Comparison of ENCODE assay signal across 8 cellular contexts in the genomic region with DNA sequence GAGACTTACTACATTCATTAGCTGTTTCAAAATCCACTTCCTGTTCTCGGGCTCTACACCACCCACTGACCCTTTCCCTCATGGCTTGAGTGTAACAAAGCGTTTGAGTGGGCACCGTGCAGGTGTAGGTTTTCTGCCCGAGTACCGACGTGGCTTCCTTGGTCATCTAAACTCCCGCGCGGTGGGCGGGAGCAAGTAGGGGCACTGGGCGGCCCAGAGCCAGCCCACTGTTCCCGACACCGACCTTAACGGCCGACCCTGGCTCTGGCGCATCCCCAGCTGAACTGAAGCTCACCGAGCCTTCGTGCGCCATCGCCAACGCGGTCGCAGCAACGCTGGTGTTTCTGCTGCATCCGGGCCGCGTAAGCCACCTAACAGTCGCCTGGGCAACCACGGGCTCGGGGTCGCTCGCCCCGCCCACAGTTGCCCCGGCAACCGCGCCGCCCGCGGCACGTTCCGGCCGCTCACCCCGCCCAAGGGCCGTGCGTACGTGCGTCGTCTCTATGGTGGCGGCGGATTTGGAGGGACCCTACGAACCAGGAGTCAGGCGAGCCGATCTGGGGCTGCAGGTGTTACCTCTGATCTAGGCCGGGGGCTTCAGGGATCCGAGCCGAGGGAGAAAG. TPM values are rescaled to one million over a fixed set of nuclear protein-coding genes. Genes with fewer than 3 reads are reported as not detected.
DNase-seq lines count a peak whose midpoint lies in the region; ATAC-seq and TF ChIP-seq lines count a peak whose summit lies in the region.

A gene (minus strand): TSS at position 372 of the 623 bp plus-strand sequence. CDS start 59 bp downstream, at position 313.
A gene with protein sequence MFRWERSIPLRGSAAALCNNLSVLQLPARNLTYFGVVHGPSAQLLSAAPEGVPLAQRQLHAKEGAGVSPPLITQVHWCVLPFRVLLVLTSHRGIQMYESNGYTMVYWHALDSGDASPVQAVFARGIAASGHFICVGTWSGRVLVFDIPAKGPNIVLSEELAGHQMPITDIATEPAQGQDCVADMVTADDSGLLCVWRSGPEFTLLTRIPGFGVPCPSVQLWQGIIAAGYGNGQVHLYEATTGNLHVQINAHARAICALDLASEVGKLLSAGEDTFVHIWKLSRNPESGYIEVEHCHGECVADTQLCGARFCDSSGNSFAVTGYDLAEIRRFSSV (plus strand): TSS at position 483 of the 623 bp plus-strand sequence. CDS start 424 bp downstream, outside the sequence.

- peaks cover 0 to 16% (median 0%) of the 10 kb centered on the region in 3 donors for H3K36me3 ChIP-seq in esophagus squamous epithelium
- peaks cover 0 to 19% (median 0%) of the 10 kb centered on the region in 3 experiments for H3K36me3 ChIP-seq in naive thymus-derived CD4-positive, alpha-beta T cell (ENCODE audit: control insufficient read depth in 2 of 3, insufficient read depth in 3 of 3, low read length in 3 of 3)

- peak within 1 kb of the TSS; percentile 43 to 70 (median 60) for H3K4me3 ChIP-seq in esophagus squamous epithelium
- peak within 1 kb of the TSS; percentile 96 for H3K4me3 ChIP-seq in naive thymus-derived CD4-positive, alpha-beta T cell (ENCODE audit: low read length)

- TF ChIP-seq CTCF in esophagus squamous epithelium (IDR thresholded peaks at IDR 0.05), result no peak

- H3K9me3 ChIP-seq in esophagus squamous epithelium, result no peaks in the 10 kb centered on the region
- H3K9me3 ChIP-seq in naive thymus-derived CD4-positive, alpha-beta T cell (ENCODE audit: control insufficient read depth in 2 of 3, low read length in 3 of 3), result no peaks in the 10 kb centered on the region

- H3K4me1 Mint-ChIP-seq in naive thymus-derived CD4-positive, alpha-beta T cell, result peaks cover 14 to 44% (median 35%) of the 10 kb centered on the region in 7 donors
- peaks cover 27 to 62% of the 10 kb centered on the region in 2 donors for H3K4me1 Mint-ChIP-seq in stimulated activated naive B cell treated with anti-CD40 and anti-IgM and Interleukin-4, amounts not matched to agents 10 μg/mL and 1 μg/mL and 100 μg/mL, for 72 hours

- peak; percentile 91 for DNase-seq in DMS53 treated with DMSO at 0.1 percent for 48 hours (lab: John Stamatoyannopoulos, UW; ENCODE audit: unreplicated experiment)
- DNase-seq in KG1 (lab: John Stamatoyannopoulos, UW), result peak; percentile 65
- peak; percentile 93 to 97 for DNase-seq in activated T-cell treated with anti-CD3 and anti-CD28 coated beads, Interleukin-2, amount 50 U/mL, for 48 hours
- peak; percentile 41 for DNase-seq in esophagus squamous epithelium (lab: John Stamatoyannopoulos, UW)
- DNase-seq in naive thymus-derived CD4-positive, alpha-beta T cell, result peak; percentile 86 to 96 (median 95)
- DNase-seq in stimulated activated naive B cell treated with anti-CD40 and anti-IgM and Interleukin-4, amounts not matched to agents 10 μg/mL and 1 μg/mL and 100 μg/mL, for 72 hours, result peak; percentile 95

- POLR2A ChIA-PET in naive thymus-derived CD4-positive, alpha-beta T cell (lab: Charles Lee), result interaction anchor here (0.6 to 3.1 kb wide), 9 partner anchors 9 to 494 kb away, joined by 3 to 23 read pairs (median 4); a partner anchor contains a TSS

- H3K27me3 ChIP-seq in esophagus squamous epithelium, result peaks cover 0 to 4% (median 0%) of the 10 kb centered on the region in 4 donors
- H3K27me3 ChIP-seq in naive thymus-derived CD4-positive, alpha-beta T cell (ENCODE audit: control insufficient read depth in 2 of 2, insufficient read depth in 2 of 2, low read length in 2 of 2), result no peaks in the 10 kb centered on the region

- peak in 1 of 4 donors; percentile 28 for TF ChIP-seq POLR2A in esophagus squamous epithelium (IDR thresholded peaks at IDR 0.05)

- peak within 1 kb of the TSS; percentile 33 to 89 (median 69) for H3K27ac ChIP-seq in esophagus squamous epithelium
- H3K27ac ChIP-seq in naive thymus-derived CD4-positive, alpha-beta T cell (ENCODE audit: low read depth, low read length), result peak within 1 kb of the TSS; percentile 97

- no peaks in the 10 kb centered on the region for H3K27me3 Mint-ChIP-seq in naive thymus-derived CD4-positive, alpha-beta T cell
- H3K27me3 Mint-ChIP-seq in stimulated activated naive B cell treated with anti-CD40 and anti-IgM and Interleukin-4, amounts not matched to agents 10 μg/mL and 1 μg/mL and 100 μg/mL, for 72 hours, result no peaks in the 10 kb centered on the region

- peak within 1 kb of the TSS; percentile 90 to 100 (median 98) for H3K4me3 Mint-ChIP-seq in naive thymus-derived CD4-positive, alpha-beta T cell
- H3K4me3 Mint-ChIP-seq in stimulated activated naive B cell treated with anti-CD40 and anti-IgM and Interleukin-4, amounts not matched to agents 10 μg/mL and 1 μg/mL and 100 μg/mL, for 72 hours, result peak within 1 kb of the TSS; percentile 94

- intact Hi-C loops in esophagus squamous epithelium (cut with DNase I), result no loop called here
- intact Hi-C loops in naive thymus-derived CD4-positive, alpha-beta T cell (cut with micrococcal nuclease), result loop anchor here (1.0 to 10.0 kb wide), 13 partner anchors 29 to 1037 kb away; a partner anchor contains a TSS

- 0% methylated on average over 3 to 10 of the region's 56 CpGs for WGBS in esophagus squamous epithelium, 2 donors

- H3K27ac Mint-ChIP-seq in naive thymus-derived CD4-positive, alpha-beta T cell, result peak within 1 kb of the TSS; percentile 96 to 100 (median 99)
- peak within 1 kb of the TSS; percentile 95 for H3K27ac Mint-ChIP-seq in stimulated activated naive B cell treated with anti-CD40 and anti-IgM and Interleukin-4, amounts not matched to agents 10 μg/mL and 1 μg/mL and 100 μg/mL, for 72 hours

- peaks cover 0 to 16% (median 0%) of the 10 kb centered on the region in 5 donors for H3K36me3 Mint-ChIP-seq in naive thymus-derived CD4-positive, alpha-beta T cell
- H3K36me3 Mint-ChIP-seq in stimulated activated naive B cell treated with anti-CD40 and anti-IgM and Interleukin-4, amounts not matched to agents 10 μg/mL and 1 μg/mL and 100 μg/mL, for 72 hours, result peaks cover 11 to 17% of the 10 kb centered on the region in 2 donors

- peak; percentile 86 for ATAC-seq in GM21737 (IDR thresholded peaks at IDR 0.05; ENCODE audit: unreplicated experiment)
- ATAC-seq in naive thymus-derived CD4-positive, alpha-beta T cell, result peak; percentile 97
- ATAC-seq in stimulated activated naive B cell treated with anti-CD40 and anti-IgM and Interleukin-4, amounts not matched to agents 10 μg/mL and 1 μg/mL and 100 μg/mL, for 72 hours (replicated peaks), result peak; percentile 91 to 94

- CTCF ChIA-PET in naive thymus-derived CD4-positive, alpha-beta T cell (lab: Charles Lee), result interaction anchor here (0.6 to 2.3 kb wide), 4 partner anchors 27 to 593 kb away, joined by 3 to 10 read pairs (median 5); a partner anchor contains a TSS

- no peaks in the 10 kb centered on the region for H3K9me3 Mint-ChIP-seq in naive thymus-derived CD4-positive, alpha-beta T cell
- no peaks in the 10 kb centered on the region for H3K9me3 Mint-ChIP-seq in stimulated activated naive B cell treated with anti-CD40 and anti-IgM and Interleukin-4, amounts not matched to agents 10 μg/mL and 1 μg/mL and 100 μg/mL, for 72 hours

- peaks cover 8 to 31% (median 8%) of the 10 kb centered on the region in 3 donors for H3K4me1 ChIP-seq in esophagus squamous epithelium
- H3K4me1 ChIP-seq in naive thymus-derived CD4-positive, alpha-beta T cell (ENCODE audit: control insufficient read depth in 2 of 2, insufficient read depth in 2 of 2, low read length in 2 of 2), result peaks cover 4 to 19% of the 10 kb centered on the region in 2 donors

TF ChIP-seq in PFSK-1, 5 proteins besides CTCF, POLR2A, EP300 and RAD21:
- TF ChIP-seq POLR2AphosphoS5 (IDR thresholded peaks at IDR 0.05; ENCODE audit: low read depth, low read length), result peak; percentile 76
- TF ChIP-seq FOXP2 (optimal IDR thresholded peaks at IDR 0.05; ENCODE audit: borderline replicate concordance, extremely low read depth, extremely low read length, insufficient read depth), result peak; percentile 98
- TF ChIP-seq TAF1 (IDR thresholded peaks at IDR 0.05; ENCODE audit: borderline replicate concordance, insufficient read depth, low read length), result 0 out of 2 replicates have a peak, but pooled peaks have one; percentile 33
- TF ChIP-seq, protein P1, sequence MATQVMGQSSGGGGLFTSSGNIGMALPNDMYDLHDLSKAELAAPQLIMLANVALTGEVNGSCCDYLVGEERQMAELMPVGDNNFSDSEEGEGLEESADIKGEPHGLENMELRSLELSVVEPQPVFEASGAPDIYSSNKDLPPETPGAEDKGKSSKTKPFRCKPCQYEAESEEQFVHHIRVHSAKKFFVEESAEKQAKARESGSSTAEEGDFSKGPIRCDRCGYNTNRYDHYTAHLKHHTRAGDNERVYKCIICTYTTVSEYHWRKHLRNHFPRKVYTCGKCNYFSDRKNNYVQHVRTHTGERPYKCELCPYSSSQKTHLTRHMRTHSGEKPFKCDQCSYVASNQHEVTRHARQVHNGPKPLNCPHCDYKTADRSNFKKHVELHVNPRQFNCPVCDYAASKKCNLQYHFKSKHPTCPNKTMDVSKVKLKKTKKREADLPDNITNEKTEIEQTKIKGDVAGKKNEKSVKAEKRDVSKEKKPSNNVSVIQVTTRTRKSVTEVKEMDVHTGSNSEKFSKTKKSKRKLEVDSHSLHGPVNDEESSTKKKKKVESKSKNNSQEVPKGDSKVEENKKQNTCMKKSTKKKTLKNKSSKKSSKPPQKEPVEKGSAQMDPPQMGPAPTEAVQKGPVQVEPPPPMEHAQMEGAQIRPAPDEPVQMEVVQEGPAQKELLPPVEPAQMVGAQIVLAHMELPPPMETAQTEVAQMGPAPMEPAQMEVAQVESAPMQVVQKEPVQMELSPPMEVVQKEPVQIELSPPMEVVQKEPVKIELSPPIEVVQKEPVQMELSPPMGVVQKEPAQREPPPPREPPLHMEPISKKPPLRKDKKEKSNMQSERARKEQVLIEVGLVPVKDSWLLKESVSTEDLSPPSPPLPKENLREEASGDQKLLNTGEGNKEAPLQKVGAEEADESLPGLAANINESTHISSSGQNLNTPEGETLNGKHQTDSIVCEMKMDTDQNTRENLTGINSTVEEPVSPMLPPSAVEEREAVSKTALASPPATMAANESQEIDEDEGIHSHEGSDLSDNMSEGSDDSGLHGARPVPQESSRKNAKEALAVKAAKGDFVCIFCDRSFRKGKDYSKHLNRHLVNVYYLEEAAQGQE (IDR thresholded peaks at IDR 0.05; ENCODE audit: insufficient read depth in 1 of 2, low read depth in 2 of 2, low read length in 2 of 2), result no peak
- TF ChIP-seq SIN3A (IDR thresholded peaks at IDR 0.05; ENCODE audit: borderline replicate concordance, insufficient read depth, low read length), result 0 out of 2 replicates have a peak, but pooled peaks have one; percentile 21

RNA-seq across cellular contexts. Expression of the first gene that starts in this region (rescaled TPM):
- polyA plus RNA-seq in PFSK-1 (2012; ENCODE audit: insufficient read length, low read depth), result 0.61 TPM
- under 1 TPM; 0.22 to 0.76 (median 0.59) TPM for total RNA-seq in esophagus squamous epithelium
- 10 to 100 TPM in 1 of 5 experiments, 1 to 10 TPM in 4; 4.3 to 10.5 (median 6.8) TPM for total RNA-seq in naive thymus-derived CD4-positive, alpha-beta T cell
- polyA plus RNA-seq in naive thymus-derived CD4-positive, alpha-beta T cell, result 1 to 10 TPM; 7.9 to 8.6 TPM

RNA-seq across cellular contexts. Expression of the second gene that starts in this region (rescaled TPM):
- 39.7 TPM for polyA plus RNA-seq in PFSK-1 (2012; ENCODE audit: insufficient read length, low read depth)
- total RNA-seq in esophagus squamous epithelium, result 1 to 10 TPM; 3.1 to 9.1 (median 6.0) TPM
- 10 to 100 TPM; 26.5 to 78.5 (median 30.8) TPM for total RNA-seq in naive thymus-derived CD4-positive, alpha-beta T cell
- 10 to 100 TPM; 38.8 to 68.2 TPM for polyA plus RNA-seq in naive thymus-derived CD4-positive, alpha-beta T cell

Comparison
In these comparisons a context has a peak if more than half of its experiments do, and no peak if none do; other contexts are left out.
1. Peak in every context shown above with its lines: DNase-seq, ATAC-seq, H3K4me3 ChIP-seq and H3K27ac ChIP-seq.
2. DNase-seq: peak in every context shown above with its lines; median percentile 95 in activated T-cell treated with anti-CD3 and anti-CD28 coated beads, Interleukin-2, amount 50 U/mL, for 48 hours; 95 in naive thymus-derived CD4-positive, alpha-beta T cell; 95 in stimulated activated naive B cell treated with anti-CD40 and anti-IgM and Interleukin-4, amounts not matched to agents 10 μg/mL and 1 μg/mL and 100 μg/mL, for 72 hours; 91 in DMS53 treated with DMSO at 0.1 percent for 48 hours; 65 in KG1; 41 in esophagus squamous epithelium.